ENCODE assay signal across 28 cellular contexts in the genomic region with DNA sequence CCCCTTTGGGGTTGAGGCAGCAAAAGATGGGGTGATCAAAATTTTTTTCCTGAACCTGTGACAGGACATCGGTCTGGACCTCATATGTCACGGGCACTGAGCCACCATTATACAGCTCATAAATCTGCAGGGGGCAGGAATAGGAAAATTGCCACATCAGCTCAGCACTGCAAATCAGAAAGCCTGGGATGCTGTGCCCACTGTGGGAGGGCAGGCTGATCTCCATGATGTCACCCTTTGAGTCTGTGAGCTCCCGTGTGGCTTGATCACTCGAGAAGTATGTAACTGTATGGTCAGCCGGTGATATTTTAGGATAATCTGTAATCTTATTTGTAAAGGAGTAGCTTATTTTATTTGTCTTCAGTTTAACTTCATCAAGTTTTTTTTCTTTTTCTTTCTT. TPM values are rescaled to one million over a fixed set of nuclear protein-coding genes. Genes with fewer than 3 reads are reported as not detected.
"Had no signal": no experiment of that assay in that cellular context is flagged by ENCODE, and none has a peak within 500 bp of the region (broad histone marks: within the 10 kb centered on the region; RNA-seq: fewer than 3 reads in every experiment).

No MANE protein-coding gene starts in this region.

- H3K9me3 Mint-ChIP-seq: endodermal cell, mesothelial cell of epicardium had no signal

- H3K27ac Mint-ChIP-seq: endodermal cell, mesothelial cell of epicardium had no signal

- H3K4me3 ChIP-seq: coronary artery, dorsolateral prefrontal cortex, esophagus squamous epithelium, gastrocnemius medialis, heart right ventricle, left lung, lower lobe of right lung had no signal

- H3K27ac ChIP-seq: coronary artery, dorsolateral prefrontal cortex, epithelial cell of prostate, esophagus squamous epithelium, gastrocnemius medialis, heart right ventricle, left lung, lower lobe of right lung had no signal

- ATAC-seq: gastrocnemius medialis, heart right ventricle, left ventricle myocardium superior had no signal

- H3K4me1 Mint-ChIP-seq: mesothelial cell of epicardium had no signal

- H3K36me3 Mint-ChIP-seq: mesothelial cell of epicardium had no signal

- H3K4me3 Mint-ChIP-seq: endodermal cell, mesothelial cell of epicardium had no signal

- H3K36me3 ChIP-seq: esophagus squamous epithelium, gastrocnemius medialis, heart right ventricle, left lung, lower lobe of right lung had no signal

- H3K9me3 ChIP-seq: esophagus squamous epithelium, gastrocnemius medialis, left lung, lower lobe of right lung had no signal

- DNase-seq: dermis blood vessel endothelial cell; effector CD4-positive, alpha-beta T cell; effector memory CD4-positive, alpha-beta T cell; esophagus squamous epithelium; foreskin fibroblast; foreskin melanocyte; gastrocnemius medialis; glutamatergic neuron; heart right ventricle; hippocampal formation; left cardiac atrium; left lung; left ventricle myocardium superior; lower lobe of right lung; mesenchymal stem cell had no signal

- H3K4me1 ChIP-seq: esophagus squamous epithelium, gastrocnemius medialis, heart right ventricle, left lung, lower lobe of right lung had no signal

RNA-seq across cellular contexts. Expression of a gene that starts 17.7 kb away (rescaled TPM):
- total RNA-seq: cerebellum, dermis blood vessel endothelial cell, esophagus mucosa, esophagus squamous epithelium, gastrocnemius medialis, glomerular endothelial cell, heart right ventricle, kidney epithelial cell, left cardiac atrium, left lung, left ventricle myocardium superior, lower leg skin, lower lobe of right lung, lung microvascular endothelial cell, mesenteric fat pad, mesothelial cell of epicardium had no signal
- polyA plus RNA-seq: heart right ventricle, keratinocyte had no signal

RNA-seq across cellular contexts. Expression of a gene that starts 25.9 kb away (rescaled TPM):
- total RNA-seq: cerebellum, dermis blood vessel endothelial cell, endodermal cell, esophagus mucosa, gastrocnemius medialis, glomerular endothelial cell, heart right ventricle, kidney epithelial cell, left cardiac atrium, left lung, left ventricle myocardium superior, lower leg skin, lower lobe of right lung, lung microvascular endothelial cell, mesenteric fat pad had no signal
- polyA plus RNA-seq: heart right ventricle, keratinocyte had no signal

RNA-seq across cellular contexts. Expression of a gene that starts 30.4 kb away (rescaled TPM):
- total RNA-seq: dermis blood vessel endothelial cell, esophagus mucosa, glomerular endothelial cell, heart right ventricle, kidney epithelial cell, left cardiac atrium, left ventricle myocardium superior, lower leg skin, lung microvascular endothelial cell, mesenteric fat pad, mesothelial cell of epicardium had no signal
- polyA plus RNA-seq: heart right ventricle, keratinocyte had no signal

RNA-seq across cellular contexts. Expression of a gene that starts 49.8 kb away (rescaled TPM):
- total RNA-seq: cerebellum, dermis blood vessel endothelial cell, glomerular endothelial cell, kidney epithelial cell, left cardiac atrium, left ventricle myocardium superior, lung microvascular endothelial cell had no signal
- polyA plus RNA-seq: keratinocyte had no signal

RNA-seq across cellular contexts. Expression of a gene that starts 51.4 kb away (rescaled TPM):
- total RNA-seq: dermis blood vessel endothelial cell, esophagus mucosa, esophagus squamous epithelium, gastrocnemius medialis, glomerular endothelial cell, left cardiac atrium, left lung, left ventricle myocardium superior, lower leg skin, lower lobe of right lung, lung microvascular endothelial cell, mesenteric fat pad had no signal
- polyA plus RNA-seq: heart right ventricle, keratinocyte had no signal
